ENCODE assay signal across 22 cellular contexts in genomic region chr7:116400526-116400925, GRCh38.
"Had no signal": no experiment of that assay in that cellular context is flagged by ENCODE, and none has a peak within 500 bp of the region (broad histone marks: within the 10 kb centered on the region; RNA-seq: fewer than 3 reads in every experiment).

No MANE protein-coding gene starts in this region.

- ATAC-seq: activated CD8-positive, alpha-beta memory T cell treated with anti-CD3 and anti-CD28 coated beads, Interleukin-2, amount 10 ng/mL, durations not matched to agents 7 days and 5 days; activated T-helper 17 cell treated with anti-CD3 and anti-CD28 coated beads, Interleukin-2, amount 50 U/mL, for 72 hours; body of pancreas; gastroesophageal sphincter; heart right ventricle; left ventricle myocardium superior; naive thymus-derived CD4-positive, alpha-beta T cell; stimulated activated naive CD8-positive, alpha-beta T cell treated with anti-CD3 and anti-CD28 coated beads, Interleukin-15, Interleukin-2, amounts not matched to agents 100 U/mL and 50 U/mL, for 24 hours; WTC11 had no signal

- H3K36me3 ChIP-seq: gastroesophageal sphincter, heart right ventricle, neural progenitor cell, prostate gland, right atrium auricular region, transverse colon, vagina had no signal

- H3K27me3 ChIP-seq: body of pancreas, dorsolateral prefrontal cortex, gastroesophageal sphincter, heart right ventricle, neural progenitor cell, right atrium auricular region, transverse colon, vagina had no signal

- DNase-seq: activated CD4-positive, alpha-beta memory T cell treated with anti-CD3 and anti-CD28 coated beads for 36 hours; activated CD4-positive, alpha-beta T cell treated with anti-CD3 and anti-CD28 coated beads for 4 hours; activated CD8-positive, alpha-beta memory T cell treated with anti-CD3 and anti-CD28 coated beads, Interleukin-2, amount 10 ng/mL, durations not matched to agents 7 days and 5 days; activated naive CD4-positive, alpha-beta T cell; activated naive CD8-positive, alpha-beta T cell treated with anti-CD3 and anti-CD28 coated beads for 36 hours; body of pancreas; caudate nucleus; dorsolateral prefrontal cortex; heart right ventricle; immature natural killer cell; left ventricle myocardium superior; naive thymus-derived CD4-positive, alpha-beta T cell; stimulated activated CD4-positive, alpha-beta T cell treated with anti-CD3 and anti-CD28 coated beads, Interleukin-2, amount 100 ng/mL, for 24 hours; stimulated activated naive CD8-positive, alpha-beta T cell treated with anti-CD3 and anti-CD28 coated beads, Interleukin-15, Interleukin-2, amounts not matched to agents 100 U/mL and 50 U/mL, for 24 hours; transverse colon had no signal

- H3K9me3 ChIP-seq: body of pancreas, prostate gland, transverse colon, vagina had no signal

- H3K4me3 ChIP-seq: body of pancreas, dorsolateral prefrontal cortex, gastroesophageal sphincter, heart right ventricle, neural progenitor cell, prostate gland, right atrium auricular region, transverse colon, vagina had no signal

- H2AFZ ChIP-seq: neural progenitor cell had no signal

- H3K9ac ChIP-seq: neural progenitor cell had no signal

- H3K4me2 ChIP-seq: neural progenitor cell had no signal

- H3K4me1 ChIP-seq: body of pancreas, neural progenitor cell, prostate gland, transverse colon had no signal

- H3K27ac ChIP-seq: body of pancreas, dorsolateral prefrontal cortex, gastroesophageal sphincter, neural progenitor cell, prostate gland, right atrium auricular region, transverse colon, vagina had no signal
